12 cellular contexts compared by ENCODE assay signal in the genomic region with DNA sequence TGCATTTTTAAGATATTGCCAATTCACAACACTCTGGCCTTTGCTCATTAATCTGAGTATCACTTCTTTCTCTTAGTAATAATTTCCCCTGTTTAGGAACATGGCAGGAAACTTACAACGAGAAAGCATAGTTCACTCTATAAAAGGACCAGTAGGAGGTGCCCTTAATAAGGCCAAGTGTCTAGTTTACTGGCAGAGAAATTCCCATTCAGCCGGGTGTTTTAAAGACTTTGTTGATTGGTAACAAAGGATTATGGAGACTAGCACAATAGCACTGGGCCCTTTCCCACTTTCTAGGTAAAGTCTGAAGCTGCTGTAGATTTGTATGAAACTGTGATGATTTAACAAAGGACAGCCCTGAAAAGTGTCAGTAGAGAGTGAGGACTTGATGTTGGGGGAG. TPM values are rescaled to one million over a fixed set of nuclear protein-coding genes. Genes with fewer than 3 reads are reported as not detected.
DNase-seq lines count a peak whose midpoint lies in the region; ATAC-seq, FAIRE-seq and TF ChIP-seq lines count a peak whose summit lies in the region.
"Had no signal": no experiment of that assay in that cellular context is flagged by ENCODE, and none has a peak within 500 bp of the region (broad histone marks: within the 10 kb centered on the region; RNA-seq: fewer than 3 reads in every experiment).

No MANE protein-coding gene starts in this region.

- H3K18ac ChIP-seq in mesendoderm (ENCODE audit: low read length): no peak overlapping the region

- no peak overlapping the region for H3K23ac ChIP-seq in mesendoderm (ENCODE audit: low read length)

- no CpG with 5 or more reads among the region's 2 CpGs for WGBS in mesendoderm (ENCODE audit: extremely low coverage, insufficient coverage, low lambda C conversion rate)

- peaks cover 22% of the 10 kb centered on the region for H3K27me3 Mint-ChIP-seq in T-helper 17 cell
- H3K27me3 Mint-ChIP-seq: stimulated activated memory B cell treated with anti-CD40 and anti-IgM and Interleukin-4, amounts not matched to agents 10 μg/mL and 1 μg/mL and 100 μg/mL, for 72 hours had no signal

- no peak overlapping the region for H2AK5ac ChIP-seq in mesendoderm (ENCODE audit: low read length)

- H3K56ac ChIP-seq in mesendoderm (ENCODE audit: low read length): no peak overlapping the region

- H3K79me2 ChIP-seq in mesendoderm (ENCODE audit: control insufficient read depth, insufficient read depth, low read length): no peaks in the 10 kb centered on the region

- H3K36me3 ChIP-seq in SK-N-MC (ENCODE audit: insufficient read depth, low read length): no peaks in the 10 kb centered on the region
- H3K36me3 ChIP-seq in mesendoderm (ENCODE audit: control insufficient read depth, insufficient read depth, low read length): no peaks in the 10 kb centered on the region

- DNase-seq in D721Med (ENCODE audit: insufficient read length, low spot score): no peak
- no peak for DNase-seq in SK-N-MC (ENCODE audit: low read depth, low spot score)
- DNase-seq in mesendoderm: peak; percentile 65
- DNase-seq in cerebellum (ENCODE audit: low spot score): no peak
- DNase-seq in activated CD4-positive, alpha-beta T cell treated with anti-CD3 and anti-CD28 coated beads for 4 hours: no peak
- no peak for DNase-seq in T-helper 17 cell
- DNase-seq: activated T-cell treated with anti-CD3 and anti-CD28 coated beads, Interleukin-2, amount 50 U/mL, for 4 hours; Calu3 had no signal

- H3K9ac ChIP-seq in SK-N-MC (ENCODE audit: insufficient read length) (no peak overlapping the region), mesendoderm (ENCODE audit: low read length) (no peak overlapping the region)

- TF ChIP-seq CTCF in D721Med (IDR thresholded peaks at IDR 0.05; ENCODE audit: insufficient read depth, missing control alignments): peak; percentile 6

- H4K8ac ChIP-seq in mesendoderm (ENCODE audit: low read depth, low read length): no peak overlapping the region

- H3K4me3 Mint-ChIP-seq in T-helper 17 cell: no peak overlapping the region
- H3K4me3 Mint-ChIP-seq: activated T-cell treated with anti-CD3 and anti-CD28 coated beads, Interleukin-2, amount 50 U/mL, for 4 hours; dendritic cell treated with granulocyte-macrophage colony-stimulating factor and Interleukin-4, amounts not matched to agents 40 ng/mL and 50 ng/mL, for 4 days; stimulated activated memory B cell treated with anti-CD40 and anti-IgM and Interleukin-4, amounts not matched to agents 10 μg/mL and 1 μg/mL and 100 μg/mL, for 72 hours had no signal

- no peaks in the 10 kb centered on the region for H3K79me1 ChIP-seq in mesendoderm (ENCODE audit: low read length)

- no peak overlapping the region for H3K4ac ChIP-seq in mesendoderm (ENCODE audit: low read depth, low read length)

- FAIRE-seq in D721Med (lab: Jason Lieb, UNC): peak; percentile 97

- H3K4me1 ChIP-seq in mesendoderm (ENCODE audit: control insufficient read depth, low read depth, low read length): no peaks in the 10 kb centered on the region

- no peak overlapping the region for H2BK15ac ChIP-seq in mesendoderm (replicated peaks; ENCODE audit: low read depth)

- ATAC-seq in HG03432 (IDR thresholded peaks at IDR 0.05; ENCODE audit: unreplicated experiment) (peak; percentile 44), HG03469 (IDR thresholded peaks at IDR 0.05; ENCODE audit: unreplicated experiment) (no peak), T-helper 17 cell (no peak)
- ATAC-seq: activated T-cell treated with anti-CD3 and anti-CD28 coated beads, Interleukin-2, amount 50 U/mL, for 4 hours; stimulated activated memory B cell treated with anti-CD40 and anti-IgM and Interleukin-4, amounts not matched to agents 10 μg/mL and 1 μg/mL and 100 μg/mL, for 72 hours had no signal

- no peak overlapping the region for H3K27ac Mint-ChIP-seq in T-helper 17 cell
- H3K27ac Mint-ChIP-seq: dendritic cell treated with granulocyte-macrophage colony-stimulating factor and Interleukin-4, amounts not matched to agents 40 ng/mL and 50 ng/mL, for 4 days; stimulated activated memory B cell treated with anti-CD40 and anti-IgM and Interleukin-4, amounts not matched to agents 10 μg/mL and 1 μg/mL and 100 μg/mL, for 72 hours had no signal

- peaks cover 3% of the 10 kb centered on the region for H3K36me3 Mint-ChIP-seq in T-helper 17 cell (ENCODE audit: low read depth)
- H3K36me3 Mint-ChIP-seq: stimulated activated memory B cell treated with anti-CD40 and anti-IgM and Interleukin-4, amounts not matched to agents 10 μg/mL and 1 μg/mL and 100 μg/mL, for 72 hours had no signal

- no peak overlapping the region for H4K5ac ChIP-seq in mesendoderm (ENCODE audit: low read length)

- H3K4me1 Mint-ChIP-seq in T-helper 17 cell: no peaks in the 10 kb centered on the region
- H3K4me1 Mint-ChIP-seq: stimulated activated memory B cell treated with anti-CD40 and anti-IgM and Interleukin-4, amounts not matched to agents 10 μg/mL and 1 μg/mL and 100 μg/mL, for 72 hours had no signal

- no peaks in the 10 kb centered on the region for H3K9me3 ChIP-seq in SK-N-MC (ENCODE audit: low read depth, low read length)
- H3K9me3 ChIP-seq in T-helper 17 cell (ENCODE audit: control insufficient read depth, low read length, poor library complexity, severe bottlenecking): no peaks in the 10 kb centered on the region

- no peak overlapping the region for H3K4me2 ChIP-seq in mesendoderm (ENCODE audit: low read length)

- H2BK120ac ChIP-seq in mesendoderm (ENCODE audit: low read depth, low read length): no peak overlapping the region

- no peak overlapping the region for H2BK5ac ChIP-seq in mesendoderm (ENCODE audit: low read length)

- H3K27me3 ChIP-seq in mesendoderm (ENCODE audit: insufficient read depth, low read length, poor library complexity): peaks cover 18% of the 10 kb centered on the region

- H3K27ac ChIP-seq in SK-N-MC: no peak overlapping the region
- no peak overlapping the region for H3K27ac ChIP-seq in mesendoderm (ENCODE audit: low read depth, low read length)

- H3K4me3 ChIP-seq in SK-N-MC: 0 out of 2 replicates have a peak overlapping the region, but pooled peaks have one; percentile 30
- no peak overlapping the region for H3K4me3 ChIP-seq in mesendoderm (ENCODE audit: low read length)

RNA-seq across cellular contexts. Expression of a gene that starts 3.1 kb away (rescaled TPM):
- 0.25 TPM for polyA plus RNA-seq in mesendoderm (2013, experiment 1 of 2)
- polyA plus RNA-seq in mesendoderm (2013, experiment 2 of 2): 0.27 TPM
- total RNA-seq in cerebellum (66.4 TPM), T-helper 17 cell (not detected)
- total RNA-seq: activated T-cell treated with anti-CD3 and anti-CD28 coated beads, Interleukin-2, amount 50 U/mL, for 4 hours; Calu3 had no signal

Comparison
In these comparisons a context has a peak if more than half of its experiments do, and no peak if none do; other contexts are left out.
1. RNA of a gene that starts 3.1 kb away (total RNA-seq): 66.4 TPM in cerebellum (single experiment); not detected in T-helper 17 cell; every median in the first group is over 10 times any median in the second.